ENCODE assay signal across 25 cellular contexts in the genomic region with DNA sequence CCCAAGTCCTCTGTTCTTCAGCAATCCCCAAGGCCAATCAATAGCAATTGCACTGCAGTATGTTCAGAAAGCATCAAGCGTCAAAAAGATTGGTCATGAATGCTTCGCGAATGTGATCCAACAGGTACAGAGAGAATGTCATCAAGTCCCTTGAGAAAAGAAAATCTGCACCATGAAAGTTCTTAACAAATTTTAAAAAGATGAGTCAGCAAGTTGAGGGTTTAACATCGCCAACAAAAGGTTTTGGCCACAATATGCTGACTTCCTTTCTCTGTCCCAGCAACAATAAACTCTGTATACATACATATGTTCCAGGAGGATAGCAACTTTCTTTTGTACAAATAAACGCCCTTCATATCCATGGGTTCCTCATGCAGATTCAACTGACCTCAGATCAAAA.
"Had no signal": no experiment of that assay in that cellular context is flagged by ENCODE, and none has a peak within 500 bp of the region (broad histone marks: within the 10 kb centered on the region; RNA-seq: fewer than 3 reads in every experiment).

No MANE protein-coding gene starts in this region.

- ATAC-seq: effector memory CD8-positive, alpha-beta T cell; esophagus mucosa; gastrocnemius medialis; heart right ventricle; left cardiac atrium; left lung; left ventricle myocardium superior; lower lobe of right lung; mucosa of descending colon had no signal

- H3K9me3 ChIP-seq: colonic mucosa, esophagus squamous epithelium, gastrocnemius medialis, heart right ventricle, left lung, lower lobe of right lung, mucosa of descending colon had no signal

- H3K4me3 ChIP-seq: colonic mucosa, esophagus squamous epithelium, gastrocnemius medialis, heart right ventricle, left lung, lower lobe of right lung, mucosa of descending colon had no signal

- DNase-seq: colonic mucosa; cortex of kidney; effector CD8-positive, alpha-beta T cell; effector memory CD8-positive, alpha-beta T cell; endodermal cell; erythroblast; esophagus squamous epithelium; foreskin fibroblast; foreskin melanocyte; gastrocnemius medialis; glutamatergic neuron; head of caudate nucleus; heart right ventricle; hippocampal formation; left cardiac atrium; left lung; left ventricle myocardium superior; lower lobe of right lung; mesenchymal stem cell; mucosa of descending colon had no signal

- FAIRE-seq: endometrium, islet of Langerhans, keratinocyte had no signal

- H3K4me1 ChIP-seq: colonic mucosa, esophagus squamous epithelium, gastrocnemius medialis, heart right ventricle, left lung, lower lobe of right lung had no signal

- H3K27me3 ChIP-seq: colonic mucosa, left lung had no signal

- H3K27ac ChIP-seq: colonic mucosa, epithelial cell of prostate, esophagus squamous epithelium, gastrocnemius medialis, heart right ventricle, left lung, lower lobe of right lung had no signal

- H3K36me3 ChIP-seq: colonic mucosa, esophagus squamous epithelium, gastrocnemius medialis, heart right ventricle, left lung, lower lobe of right lung had no signal
